14 cellular contexts compared by ENCODE assay signal in the genomic region with DNA sequence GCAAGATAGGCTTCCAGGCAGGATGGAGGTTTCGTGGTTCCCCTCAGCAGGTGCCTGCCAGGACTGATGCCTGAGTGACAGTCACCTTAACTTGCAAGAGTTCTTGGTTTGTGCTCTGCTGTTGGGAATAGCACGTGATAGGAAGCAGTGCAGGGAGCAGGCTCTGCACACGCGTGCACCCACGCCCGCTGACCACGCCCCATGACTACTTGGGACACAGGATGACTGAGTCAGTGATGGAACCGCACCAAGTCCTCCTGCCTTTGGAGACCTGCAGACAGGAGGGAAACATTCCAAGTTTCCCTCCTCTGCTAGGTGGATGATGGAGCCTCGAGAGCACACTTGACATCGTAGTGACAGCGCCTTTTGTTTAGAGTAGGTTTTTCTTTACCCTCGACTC.
DNase-seq lines count a peak whose midpoint lies in the region; ATAC-seq and TF ChIP-seq lines count a peak whose summit lies in the region.
"Had no signal": no experiment of that assay in that cellular context is flagged by ENCODE, and none has a peak within 500 bp of the region (broad histone marks: within the 10 kb centered on the region; RNA-seq: fewer than 3 reads in every experiment).

No MANE protein-coding gene starts in this region.

- DNase-seq in Daoy (ENCODE audit: low read depth) (peak; percentile 75), LoVo (ENCODE audit: low spot score) (peak; percentile 22), dermis blood vessel endothelial cell (peak; percentile 32), natural killer cell (peak; percentile 12), NCI-H1694 (lab: John Stamatoyannopoulos, UW) (no peak), NCI-H446 (lab: John Stamatoyannopoulos, UW) (no peak)
- DNase-seq: activated CD4-positive, CD25-positive, alpha-beta regulatory T cell; activated gamma-delta T cell treated with Interleukin-2 at 50 U/mL for 16 hours; KG1; left cardiac atrium; NCI-H1417 had no signal

- intact Hi-C loops in natural killer cell (cut with micrococcal nuclease), result no loop called here

- no peak overlapping the region for H3K4me3 Mint-ChIP-seq in natural killer cell
- H3K4me3 Mint-ChIP-seq: T-helper 1 cell treated with Interleukin-12 subunit alpha and Interleukin-12 subunit beta and Interleukin-4 antibody, amounts not matched to agents 30 μg/mL and 1 μg/mL, for 36 hours had no signal

- H3K27me3 Mint-ChIP-seq in natural killer cell (ENCODE audit: low read depth in 2 of 2), result no peaks in the 10 kb centered on the region

- TF ChIP-seq CTCF in natural killer cell (IDR thresholded peaks at IDR 0.05), result no peak

- no peaks in the 10 kb centered on the region for H3K9me3 Mint-ChIP-seq in natural killer cell
- H3K9me3 Mint-ChIP-seq: T-helper 1 cell treated with Interleukin-12 subunit alpha and Interleukin-12 subunit beta and Interleukin-4 antibody, amounts not matched to agents 30 μg/mL and 1 μg/mL, for 36 hours had no signal

- no peaks in the 10 kb centered on the region for H3K36me3 Mint-ChIP-seq in natural killer cell

- H3K27ac Mint-ChIP-seq in natural killer cell, result no peak overlapping the region
- H3K27ac Mint-ChIP-seq: T-helper 1 cell treated with Interleukin-12 subunit alpha and Interleukin-12 subunit beta and Interleukin-4 antibody, amounts not matched to agents 30 μg/mL and 1 μg/mL, for 36 hours had no signal

- H3K4me1 Mint-ChIP-seq in natural killer cell, result peaks cover 29 to 38% of the 10 kb centered on the region in 2 donors

- ATAC-seq in natural killer cell (no peak), HG03354 (IDR thresholded peaks at IDR 0.05; ENCODE audit: poor library complexity, severe bottlenecking, unreplicated experiment) (no peak), HG02759 (IDR thresholded peaks at IDR 0.05; ENCODE audit: unreplicated experiment) (no peak)
- ATAC-seq: left cardiac atrium had no signal

Comparison
In these comparisons a context has a peak if more than half of its experiments do, and no peak if none do; other contexts are left out.
1. DNase-seq: peak in Daoy (single experiment), LoVo (single experiment), dermis blood vessel endothelial cell (single experiment) and natural killer cell (single experiment); none in NCI-H1694 (single experiment) and NCI-H446 (0 of 2).